1 cellular context compared by ENCODE assay signal in genomic region chr1:214154596-214155261, GRCh38.
TF ChIP-seq lines count a peak whose summit lies in the region.

No MANE protein-coding gene starts in this region.

TF ChIP-seq in H1, 55 proteins besides CTCF, POLR2A, EP300 and RAD21 (continued from another document):
- no peak for TF ChIP-seq CHD2 (IDR thresholded peaks at IDR 0.05; ENCODE audit: low read length)
- TF ChIP-seq TEAD4 (IDR thresholded peaks at IDR 0.05; ENCODE audit: low read depth, low read length): peak; percentile 93
- TF ChIP-seq NANOG (IDR thresholded peaks at IDR 0.05; ENCODE audit: insufficient read depth, low read depth, low read length, poor library complexity, severe bottlenecking): peak; percentile 56
- TF ChIP-seq ASH2L (IDR thresholded peaks at IDR 0.05; ENCODE audit: low read length): no peak
- no peak for TF ChIP-seq POU5F1 (IDR thresholded peaks at IDR 0.05; ENCODE audit: low read depth, low read length)
- no peak for TF ChIP-seq BACH1 (IDR thresholded peaks at IDR 0.05; ENCODE audit: low read length)
- no peak for TF ChIP-seq CEBPB (IDR thresholded peaks at IDR 0.05; ENCODE audit: low read depth, low read length)
